ENCODE assay signal across 21 cellular contexts in the genomic region with DNA sequence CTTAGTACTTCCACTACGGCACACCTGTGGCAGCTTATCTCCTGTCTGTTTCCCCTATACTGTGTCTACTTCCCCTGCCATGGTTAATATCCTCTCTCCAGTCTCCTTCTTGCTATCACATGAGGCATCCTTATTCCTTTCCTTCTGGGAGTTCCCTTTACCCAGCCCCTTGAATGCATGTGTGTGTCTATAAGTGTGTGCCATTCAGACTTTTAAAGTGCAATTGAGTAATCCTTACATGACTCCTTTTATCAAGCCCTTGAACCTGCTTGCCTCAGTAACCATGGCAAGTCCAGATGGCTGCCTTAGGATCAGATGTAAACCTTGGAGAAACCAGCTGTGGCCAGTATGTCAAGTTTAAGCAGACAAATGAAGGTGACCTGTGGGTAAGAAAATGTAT.
"Had no signal": no experiment of that assay in that cellular context is flagged by ENCODE, and none has a peak within 500 bp of the region (broad histone marks: within the 10 kb centered on the region; RNA-seq: fewer than 3 reads in every experiment).

No MANE protein-coding gene starts in this region.

- H3K4me3 ChIP-seq: esophagus squamous epithelium, gastroesophageal sphincter, left ventricle myocardium inferior, pancreas, prostate gland, right lobe of liver, spleen, tibial artery, upper lobe of left lung, vagina had no signal

- DNase-seq: cortex of kidney; effector memory CD4-positive, alpha-beta T cell; esophagus squamous epithelium; foreskin fibroblast; immature natural killer cell; left ventricle myocardium inferior; mesendoderm; naive B cell; occipital lobe; pancreas; right lobe of liver; spleen; stimulated activated CD4-positive, alpha-beta T cell treated with anti-CD3 and anti-CD28 coated beads, Interleukin-15, amount 100 ng/mL, for 24 hours; stimulated activated CD4-positive, alpha-beta T cell treated with anti-CD3 and anti-CD28 coated beads, Interleukin-1b, Interleukin-23, amount 100 ng/mL, for 48 hours; stimulated activated CD4-positive, alpha-beta T cell treated with anti-CD3 and anti-CD28 coated beads, Interleukin-4, amount 100 ng/mL, for 24 hours; tibial artery; upper lobe of left lung had no signal

- ATAC-seq: gastroesophageal sphincter; pancreas; right lobe of liver; stimulated activated memory B cell treated with anti-CD40 and anti-IgM and Interleukin-4, amounts not matched to agents 10 μg/mL and 1 μg/mL and 100 μg/mL, for 72 hours had no signal
